Comparison of ENCODE assay signal across 26 cellular contexts in the genomic region with DNA sequence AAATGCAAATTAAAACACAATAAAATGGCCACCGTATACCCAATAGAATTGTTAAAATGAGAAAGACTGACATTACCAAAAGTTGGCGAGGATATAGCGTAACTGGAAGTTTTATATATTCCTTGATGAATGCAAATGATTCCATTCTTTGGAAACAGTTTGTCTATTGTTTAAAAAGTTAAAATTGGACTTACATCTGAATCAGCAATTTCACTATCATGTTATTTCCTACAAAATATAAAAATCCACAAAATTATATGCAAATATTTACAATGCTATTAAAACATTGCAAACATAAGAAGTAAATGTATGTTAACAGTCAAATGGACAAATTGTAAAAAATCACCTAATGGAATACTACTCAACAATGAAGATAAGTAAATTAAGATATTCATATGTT.
DNase-seq lines count a peak whose midpoint lies in the region; ATAC-seq, FAIRE-seq and TF ChIP-seq lines count a peak whose summit lies in the region.
"Had no signal": no experiment of that assay in that cellular context is flagged by ENCODE, and none has a peak within 500 bp of the region (broad histone marks: within the 10 kb centered on the region; RNA-seq: fewer than 3 reads in every experiment).

No MANE protein-coding gene starts in this region.

- no peak overlapping the region for H2BK15ac ChIP-seq in IMR-90 (ENCODE audit: low read depth, low read length)

- CTCF ChIA-PET in HepG2 (lab: Yijun Ruan, JAX; ENCODE audit: low intra/inter-chr PET ratio, low total read pairs) = no interaction called here
- CTCF ChIA-PET in IMR-90 (lab: Yijun Ruan, JAX) = no interaction called here

- H2AK9ac ChIP-seq in IMR-90 (replicated peaks; ENCODE audit: low read depth, low read length, poor library complexity) = no peak overlapping the region

- ATAC-seq in HepG2 (no peak), right lobe of liver (no peak), IMR-90 (ENCODE audit: low read depth) (no peak), pancreas (no peak)

- H3K27ac ChIP-seq in HepG2 (ENCODE audit: extremely low read length, insufficient read depth, low read length) (no peak overlapping the region), right lobe of liver (no peak overlapping the region), IMR-90 (ENCODE audit: insufficient read depth, low read length) (no peak overlapping the region), pancreas (no peak overlapping the region)
- H3K27ac ChIP-seq: 22Rv1, BLaER1 had no signal

- no peak overlapping the region for H3K56ac ChIP-seq in IMR-90 (ENCODE audit: extremely low read depth, insufficient read depth, low read length)

- H2BK120ac ChIP-seq in IMR-90 (ENCODE audit: low read depth, low read length) = no peak overlapping the region

- POLR2A ChIA-PET in HepG2 (lab: Yijun Ruan, JAX) (no interaction called here), IMR-90 (lab: Charles Lee; ENCODE audit: unreplicated experiment) (no interaction called here)

- no peaks in the 10 kb centered on the region for H4K20me1 ChIP-seq in HepG2 (ENCODE audit: insufficient read depth, low read length)
- no peaks in the 10 kb centered on the region for H4K20me1 ChIP-seq in IMR-90 (ENCODE audit: insufficient read depth, low read length)
- H4K20me1 ChIP-seq: BLaER1 had no signal

- H3K4me1 ChIP-seq in HepG2 (ENCODE audit: insufficient read depth, low read length) (no peaks in the 10 kb centered on the region), right lobe of liver (no peaks in the 10 kb centered on the region), IMR-90 (ENCODE audit: control insufficient read depth, insufficient read depth, low read length) (no peaks in the 10 kb centered on the region), pancreas (no peaks in the 10 kb centered on the region)
- H3K4me1 ChIP-seq: BE2C, BLaER1 had no signal

- H3K36me3 ChIP-seq in HepG2 (replicated peaks in 1 of 2; ENCODE audit: control insufficient read depth in 1 of 2, insufficient read depth in 2 of 2, low read length in 2 of 2) = no peaks in the 10 kb centered on the region
- no peaks in the 10 kb centered on the region for H3K36me3 ChIP-seq in right lobe of liver
- H3K36me3 ChIP-seq in IMR-90 (ENCODE audit: control insufficient read depth, insufficient read depth, low read length) = no peaks in the 10 kb centered on the region
- H3K36me3 ChIP-seq in pancreas = no peaks in the 10 kb centered on the region
- H3K36me3 ChIP-seq: BE2C, BLaER1 had no signal

- H3K79me2 ChIP-seq in HepG2 (ENCODE audit: insufficient read depth, low read length) = no peaks in the 10 kb centered on the region

- H3K4me2 ChIP-seq in HepG2 (ENCODE audit: low read depth, low read length) (no peak overlapping the region), IMR-90 (ENCODE audit: low read depth, low read length) (no peak overlapping the region)
- H3K4me2 ChIP-seq: BLaER1 had no signal

- H2BK20ac ChIP-seq in IMR-90 (ENCODE audit: low read depth, low read length) = no peak overlapping the region

- WGBS in HepG2 (ENCODE audit: low lambda C conversion rate) = 28% methylated on average over 3 of the region's 3 CpGs
- WGBS in right lobe of liver (ENCODE audit: insufficient coverage, low coverage, low lambda C conversion rate, missing lambda C conversion rate) = 80% methylated on average over 3 of the region's 3 CpGs
- WGBS in IMR-90 (ENCODE audit: extremely low coverage in 2 of 2, insufficient read length in 1 of 2), 2 experiments = no CpG with 5 or more reads among the region's 3 CpGs
- WGBS in pancreas, 2 donors = 78 to 87% methylated on average over 3 of the region's 3 CpGs

- H3K9me3 ChIP-seq in HepG2 (ENCODE audit: low read length) (no peaks in the 10 kb centered on the region), right lobe of liver (no peaks in the 10 kb centered on the region), IMR-90 (ENCODE audit: control insufficient read depth, insufficient read depth, low read length) (no peaks in the 10 kb centered on the region), pancreas (no peaks in the 10 kb centered on the region)
- H3K9me3 ChIP-seq: BE2C, BLaER1 had no signal

- FAIRE-seq in HepG2 (lab: Jason Lieb, UNC) (no peak), colon (lab: Jason Lieb, UNC) (peak; percentile 71), pancreas (lab: Jason Lieb, UNC) (peak; percentile 26)
- FAIRE-seq: GM12891, GM19239 had no signal

- H3K9ac ChIP-seq in HepG2 (ENCODE audit: insufficient read depth, low read depth, low read length) = no peak overlapping the region
- H3K9ac ChIP-seq in IMR-90 (ENCODE audit: low read depth, low read length) = no peak overlapping the region
- H3K9ac ChIP-seq: BLaER1 had no signal

- DNase-seq in HepG2 (ENCODE audit: low spot score) = no peak
- no peak for DNase-seq in right lobe of liver
- DNase-seq in IMR-90 = no peak
- DNase-seq in pancreas = no peak
- no peak for DNase-seq in HT-29 (ENCODE audit: low spot score)
- DNase-seq in cerebellar cortex (ENCODE audit: low spot score) = no peak
- no peak for DNase-seq in activated T-cell treated with anti-CD3 and anti-CD28 coated beads, Interleukin-2, amount 50 U/mL, for 48 hours
- DNase-seq: ACHN; BE2C; C1 segment of cervical spinal cord; CD4-positive, alpha-beta memory T cell; CD4-positive, CD25-positive, alpha-beta regulatory T cell; CD8-positive, alpha-beta memory T cell; COR-L47; DMS 273 treated with DMSO at 0.1 percent for 48 hours; DMS153; DMS53; DMS79; DND-41; EL; GF-D8 had no signal

- no peak overlapping the region for H4K91ac ChIP-seq in IMR-90 (ENCODE audit: insufficient read depth, low read depth, low read length)

- dilution Hi-C loops in IMR-90 (cut with HindIII; ENCODE audit: low sequenced_read_pairs, unreplicated experiment) = no loop called here

- no peak for TF ChIP-seq CTCF in HepG2 (CRISPR knock-in tag; IDR thresholded peaks at IDR 0.05)
- TF ChIP-seq CTCF in right lobe of liver (IDR thresholded peaks at IDR 0.05) = no peak
- no peak for TF ChIP-seq CTCF in IMR-90 (conservative IDR thresholded peaks at IDR 0.05; ENCODE audit: low read depth, low read length)
- TF ChIP-seq CTCF in pancreas (IDR thresholded peaks at IDR 0.05) = no peak

- H3K14ac ChIP-seq in IMR-90 (replicated peaks; ENCODE audit: low read depth, low read length) = no peak overlapping the region

- no peak overlapping the region for H3K4me3 ChIP-seq in HepG2 (replicated peaks in 1 of 3; ENCODE audit: insufficient read depth in 1 of 3, low read depth in 2 of 3, low read length in 3 of 3)
- H3K4me3 ChIP-seq in right lobe of liver = no peak overlapping the region
- H3K4me3 ChIP-seq in IMR-90 (ENCODE audit: insufficient read depth, low read depth, low read length) = no peak overlapping the region
- no peak overlapping the region for H3K4me3 ChIP-seq in pancreas
- H3K4me3 ChIP-seq: BLaER1 had no signal

- TF ChIP-seq RAD21 in HepG2 (CRISPR knock-in tag; IDR thresholded peaks at IDR 0.05) = no peak
- no peak for TF ChIP-seq RAD21 in IMR-90 (IDR thresholded peaks at IDR 0.05; ENCODE audit: low read length)

- in situ Hi-C loops in HepG2 (cut with HindIII; ENCODE audit: extremely low pct_ligation_motif_present, low pct_unique_long_range_greater_than_20kb) = no loop called here
- in situ Hi-C loops in IMR-90 (cut with MboI; ENCODE audit: low sequenced_read_pairs) = no loop called here

- no peak overlapping the region for H4K8ac ChIP-seq in IMR-90 (ENCODE audit: low read depth in 2 of 2, low read length in 2 of 2)

- no peak for TF ChIP-seq EP300 in HepG2 (IDR thresholded peaks at IDR 0.05; ENCODE audit: low read depth in 2 of 2, low read length in 2 of 2)
- no peak for TF ChIP-seq EP300 in HepG2 (CRISPR knock-in tag; IDR thresholded peaks at IDR 0.05; ENCODE audit: borderline replicate concordance)

- intact Hi-C loops in HepG2 (cut with micrococcal nuclease; ENCODE audit: unreplicated experiment) = no loop called here
- intact Hi-C loops in right lobe of liver (cut with DNase I) = no loop called here
- intact Hi-C loops in IMR-90 (cut with micrococcal nuclease) = no loop called here
- intact Hi-C loops in pancreas (cut with DNase I) = no loop called here

- H3K4ac ChIP-seq in IMR-90 (ENCODE audit: low read depth, low read length) = no peak overlapping the region

- no peak overlapping the region for H2AK5ac ChIP-seq in IMR-90 (ENCODE audit: low read depth, low read length)

- TF ChIP-seq POLR2A in HepG2 (IDR thresholded peaks at IDR 0.05; ENCODE audit: insufficient read depth in 1 of 2, low read depth in 2 of 2, low read length in 2 of 2) (no peak), right lobe of liver (IDR thresholded peaks at IDR 0.05) (no peak), IMR-90 (IDR thresholded peaks at IDR 0.05; ENCODE audit: low read depth, low read length) (no peak)

- no peak overlapping the region for H2AFZ ChIP-seq in HepG2 (ENCODE audit: low read length)
- H2AFZ ChIP-seq in IMR-90 (replicated peaks; ENCODE audit: low read length, poor library complexity) = no peak overlapping the region

- no peaks in the 10 kb centered on the region for H3K9me1 ChIP-seq in IMR-90 (ENCODE audit: insufficient read depth, low read length)

- no peak overlapping the region for H2BK5ac ChIP-seq in IMR-90 (ENCODE audit: low read depth, low read length, poor library complexity, severe bottlenecking)

- H3K18ac ChIP-seq in IMR-90 (ENCODE audit: low read depth, low read length) = no peak overlapping the region

- H3K23ac ChIP-seq in IMR-90 (ENCODE audit: low read depth, low read length) = no peak overlapping the region

- BruUV-seq in HepG2 (replicated peaks; lab: Mats Ljungman, UMichigan) = no TSS peak
- no TSS peak for BruUV-seq in IMR-90 (replicated peaks; lab: Mats Ljungman, UMichigan)

- H3K79me1 ChIP-seq in IMR-90 (ENCODE audit: low read depth in 1 of 2, low read length in 2 of 2) = no peaks in the 10 kb centered on the region

- H4K5ac ChIP-seq in IMR-90 (ENCODE audit: low read depth, low read length) = no peak overlapping the region

- no peaks in the 10 kb centered on the region for H3K27me3 ChIP-seq in HepG2 (ENCODE audit: control insufficient read depth in 1 of 2, insufficient read depth in 2 of 2, low read length in 2 of 2)
- no peaks in the 10 kb centered on the region for H3K27me3 ChIP-seq in right lobe of liver
- H3K27me3 ChIP-seq in IMR-90 (ENCODE audit: control insufficient read depth, insufficient read depth, low read length) = no peaks in the 10 kb centered on the region
- no peaks in the 10 kb centered on the region for H3K27me3 ChIP-seq in pancreas
- H3K27me3 ChIP-seq: BLaER1 had no signal

TF ChIP-seq in HepG2, 621 proteins besides CTCF, POLR2A, EP300 and RAD21 (continues in another document):
- no peak for TF ChIP-seq YEATS4 (CRISPR knock-in tag; IDR thresholded peaks at IDR 0.05; ENCODE audit: borderline replicate concordance)
- no peak for TF ChIP-seq CCDC6 (CRISPR knock-in tag; IDR thresholded peaks at IDR 0.05)
- no peak for TF ChIP-seq ZFP36L1 (CRISPR knock-in tag; IDR thresholded peaks at IDR 0.05)
- TF ChIP-seq HOXA9 (CRISPR knock-in tag; IDR thresholded peaks at IDR 0.05; ENCODE audit: borderline replicate concordance) = no peak
- TF ChIP-seq ZNF234 (CRISPR knock-in tag; conservative IDR thresholded peaks at IDR 0.05) = no peak

TF ChIP-seq in IMR-90, 13 proteins besides CTCF, POLR2A, EP300 and RAD21 (continues in another document):
- TF ChIP-seq MAFK (IDR thresholded peaks at IDR 0.05; ENCODE audit: low read depth, low read length) (peak; percentile 26; the same call in 1 of the 2 replicates), CHD1 (IDR thresholded peaks at IDR 0.05; ENCODE audit: low read depth, low read length) (no peak), RFX5 (IDR thresholded peaks at IDR 0.05; ENCODE audit: low read depth, low read length) (no peak)
